ENCODE assay signal across 26 cellular contexts in genomic region chr5:1401681-1402096, GRCh38. TPM values are rescaled to one million over a fixed set of nuclear protein-coding genes. Genes with fewer than 3 reads are reported as not detected.
A peak's percentile ranks its signal among the peaks of the same experiment; 100 is the strongest.
DNase-seq lines count a peak whose midpoint lies in the region; ATAC-seq, FAIRE-seq and TF ChIP-seq lines count a peak whose summit lies in the region.
"Had no signal": no experiment of that assay in that cellular context is flagged by ENCODE, and none has a peak within 500 bp of the region (broad histone marks: within the 10 kb centered on the region; RNA-seq: fewer than 3 reads in every experiment).

No MANE protein-coding gene starts in this region.

- H3K9me3 ChIP-seq in MG63 (peaks cover 12% of the 10 kb centered on the region), MM.1S (replicated peaks; ENCODE audit: insufficient read depth, low read length) (no peaks in the 10 kb centered on the region)
- no peaks in the 10 kb centered on the region for H3K9me3 ChIP-seq in naive thymus-derived CD4-positive, alpha-beta T cell (ENCODE audit: control insufficient read depth in 2 of 3, low read length in 3 of 3)
- H3K9me3 ChIP-seq: upper lobe of right lung had no signal

- H3K27me3 ChIP-seq in MG63 (peaks cover 75% of the 10 kb centered on the region), H7 (ENCODE audit: control insufficient read depth, insufficient read depth, low read length) (no peaks in the 10 kb centered on the region), MM.1S (replicated peaks; ENCODE audit: insufficient read depth, low read length) (peaks cover 92% of the 10 kb centered on the region)
- no peaks in the 10 kb centered on the region for H3K27me3 ChIP-seq in naive thymus-derived CD4-positive, alpha-beta T cell (ENCODE audit: control insufficient read depth in 2 of 2, insufficient read depth in 2 of 2, low read length in 2 of 2)

- H3K4me3 Mint-ChIP-seq in naive thymus-derived CD4-positive, alpha-beta T cell: no peak overlapping the region
- H3K4me3 Mint-ChIP-seq: activated CD4-positive, alpha-beta memory T cell treated with anti-CD3 and anti-CD28 coated beads for 36 hours; CD4-positive, CD25-positive, alpha-beta regulatory T cell; effector memory CD8-positive, alpha-beta T cell; stimulated activated naive CD8-positive, alpha-beta T cell treated with anti-CD3 and anti-CD28 coated beads, Interleukin-15, amount 100 ng/mL, for 72 hours had no signal

- no peaks in the 10 kb centered on the region for H3K36me3 Mint-ChIP-seq in naive thymus-derived CD4-positive, alpha-beta T cell
- H3K36me3 Mint-ChIP-seq: activated CD4-positive, alpha-beta memory T cell treated with anti-CD3 and anti-CD28 coated beads for 36 hours; CD4-positive, CD25-positive, alpha-beta regulatory T cell had no signal

- CTCF ChIA-PET in naive thymus-derived CD4-positive, alpha-beta T cell (lab: Charles Lee): no interaction called here

- H4K20me1 ChIP-seq in MM.1S (ENCODE audit: insufficient read depth, low read length): no peaks in the 10 kb centered on the region

- H3K9me2 ChIP-seq in MM.1S (replicated peaks; ENCODE audit: insufficient read depth, low read length): no peaks in the 10 kb centered on the region

- H3K27ac ChIP-seq in naive thymus-derived CD4-positive, alpha-beta T cell (ENCODE audit: low read depth, low read length): no peak overlapping the region
- no peak overlapping the region for H3K27ac ChIP-seq in MM.1S (ENCODE audit: low read length)
- H3K27ac ChIP-seq: heart left ventricle, parathyroid adenoma, upper lobe of right lung, WERI-Rb-1 had no signal

- no peak overlapping the region for H3K27ac Mint-ChIP-seq in naive thymus-derived CD4-positive, alpha-beta T cell
- H3K27ac Mint-ChIP-seq: activated CD4-positive, alpha-beta memory T cell treated with anti-CD3 and anti-CD28 coated beads for 36 hours; CD4-positive, CD25-positive, alpha-beta regulatory T cell; effector memory CD8-positive, alpha-beta T cell; stimulated activated naive CD8-positive, alpha-beta T cell treated with anti-CD3 and anti-CD28 coated beads, Interleukin-15, amount 100 ng/mL, for 72 hours had no signal

- no peak for TF ChIP-seq POLR2A in H54 (IDR thresholded peaks at IDR 0.05; ENCODE audit: low read depth, low read length)

- peak; percentile 7 for ATAC-seq in naive thymus-derived CD4-positive, alpha-beta T cell
- ATAC-seq: effector memory CD8-positive, alpha-beta T cell; stimulated activated naive CD8-positive, alpha-beta T cell treated with anti-CD3 and anti-CD28 coated beads, Interleukin-15, amount 100 ng/mL, for 72 hours; upper lobe of right lung had no signal

- no peaks in the 10 kb centered on the region for H3K4me1 Mint-ChIP-seq in naive thymus-derived CD4-positive, alpha-beta T cell
- H3K4me1 Mint-ChIP-seq: CD4-positive, CD25-positive, alpha-beta regulatory T cell; stimulated activated naive CD8-positive, alpha-beta T cell treated with anti-CD3 and anti-CD28 coated beads, Interleukin-15, amount 100 ng/mL, for 72 hours had no signal

- no peaks in the 10 kb centered on the region for H3K4me1 ChIP-seq in naive thymus-derived CD4-positive, alpha-beta T cell (ENCODE audit: control insufficient read depth in 2 of 2, insufficient read depth in 2 of 2, low read length in 2 of 2)
- no peaks in the 10 kb centered on the region for H3K4me1 ChIP-seq in MM.1S (ENCODE audit: low read length)
- H3K4me1 ChIP-seq: heart left ventricle, parathyroid adenoma, upper lobe of right lung had no signal

- POLR2A ChIA-PET in naive thymus-derived CD4-positive, alpha-beta T cell (lab: Charles Lee): no interaction called here

- no peak overlapping the region for H3K9ac ChIP-seq in MM.1S (ENCODE audit: low read length)
- H3K9ac ChIP-seq: parathyroid adenoma had no signal

- intact Hi-C loops in naive thymus-derived CD4-positive, alpha-beta T cell (cut with micrococcal nuclease): no loop called here

- TF ChIP-seq CTCF in MM.1S (IDR thresholded peaks at IDR 0.05; ENCODE audit: low read length): no peak

- no peaks in the 10 kb centered on the region for H3F3A ChIP-seq in MM.1S (ENCODE audit: insufficient read depth, low read length)

- H3K9me3 Mint-ChIP-seq in naive thymus-derived CD4-positive, alpha-beta T cell: peaks cover 0 to 5% (median 0%) of the 10 kb centered on the region in 11 donors
- H3K9me3 Mint-ChIP-seq: activated CD4-positive, alpha-beta memory T cell treated with anti-CD3 and anti-CD28 coated beads for 36 hours; effector memory CD8-positive, alpha-beta T cell had no signal

- no peaks in the 10 kb centered on the region for H3K36me3 ChIP-seq in MG63
- H3K36me3 ChIP-seq in naive thymus-derived CD4-positive, alpha-beta T cell (ENCODE audit: control insufficient read depth in 2 of 3, insufficient read depth in 3 of 3, low read length in 3 of 3): no peaks in the 10 kb centered on the region
- no peaks in the 10 kb centered on the region for H3K36me3 ChIP-seq in H7 (replicated peaks; ENCODE audit: control insufficient read depth, insufficient read depth, low read length)
- no peaks in the 10 kb centered on the region for H3K36me3 ChIP-seq in MM.1S (replicated peaks; ENCODE audit: insufficient read depth, low read length)
- H3K36me3 ChIP-seq: heart left ventricle, upper lobe of right lung, WERI-Rb-1 had no signal

- H3K4me3 ChIP-seq in MG63 (no peak overlapping the region), H7 (ENCODE audit: insufficient read depth, low read depth, low read length) (no peak overlapping the region), MM.1S (ENCODE audit: low read length) (no peak overlapping the region)
- no peak overlapping the region for H3K4me3 ChIP-seq in naive thymus-derived CD4-positive, alpha-beta T cell (ENCODE audit: low read length)
- H3K4me3 ChIP-seq: heart left ventricle, upper lobe of right lung had no signal

- H3K4me2 ChIP-seq in MM.1S (ENCODE audit: low read depth, low read length): no peak overlapping the region

- peaks cover 4 to 32% (median 11%) of the 10 kb centered on the region in 5 donors for H3K27me3 Mint-ChIP-seq in naive thymus-derived CD4-positive, alpha-beta T cell

- H3K79me2 ChIP-seq in MM.1S (ENCODE audit: low read length): no peaks in the 10 kb centered on the region
- H3K79me2 ChIP-seq: parathyroid adenoma had no signal

- FAIRE-seq in H54 (lab: Jason Lieb, UNC): no peak
- FAIRE-seq: astrocyte had no signal

- DNase-seq in NCI-H2196 (lab: John Stamatoyannopoulos, UW; ENCODE audit: unreplicated experiment) (peak; percentile 39), NCI-H2196 treated with DMSO at 0.1 percent for 48 hours (lab: John Stamatoyannopoulos, UW; ENCODE audit: unreplicated experiment) (no peak), MG63 (peak; percentile 2), SHP77 treated with DMSO at 0.1 percent for 48 hours (lab: John Stamatoyannopoulos, UW) (peak; percentile 84), H54 (ENCODE audit: insufficient read length, low spot score) (no peak), H7 (no peak), MM.1S (no peak)
- DNase-seq in naive thymus-derived CD4-positive, alpha-beta T cell: no peak
- DNase-seq: activated CD4-positive, alpha-beta memory T cell treated with anti-CD3 and anti-CD28 coated beads for 36 hours; activated naive CD4-positive, alpha-beta T cell treated with anti-CD3 and anti-CD28 coated beads, Interleukin-2, amount 50 U/mL, for 16 hours; activated T-cell treated with anti-CD3 and anti-CD28 coated beads, Interleukin-2, amount 50 U/mL, for 1 hour; CD4-positive, CD25-positive, alpha-beta regulatory T cell; DND-41; effector memory CD8-positive, alpha-beta T cell; Karpas-422; mammary epithelial cell; NCI-H1930; stimulated activated CD4-positive, alpha-beta T cell treated with anti-CD3 and anti-CD28 coated beads, Interleukin-2, amount 100 ng/mL, for 24 hours; stimulated activated naive CD8-positive, alpha-beta T cell treated with anti-CD3 and anti-CD28 coated beads, Interleukin-15, amount 100 ng/mL, for 72 hours; T-helper 2 cell; upper lobe of right lung; WERI-Rb-1 had no signal

- no peak overlapping the region for H2AFZ ChIP-seq in MM.1S (ENCODE audit: low read length)
- H2AFZ ChIP-seq: parathyroid adenoma had no signal

RNA-seq across cellular contexts. Expression of gene SLC6A3, which starts 43.6 kb away (rescaled TPM):
- not detected in 2 replicates for total RNA-seq in MG63 (2014; rRNA removed; shearing (Covaris generic); ENCODE audit: low replicate concordance)
- total RNA-seq in naive thymus-derived CD4-positive, alpha-beta T cell: under 1 TPM in 1 of 5 experiments, not detected in 4; 0.07 TPM
- polyA plus RNA-seq in naive thymus-derived CD4-positive, alpha-beta T cell: not detected
- 0.07 TPM in 2 replicates for total RNA-seq in H7 (2014; rRNA removed; shearing (Covaris generic))
- total RNA-seq: activated CD4-positive, alpha-beta memory T cell treated with anti-CD3 and anti-CD28 coated beads for 36 hours; CD4-positive, CD25-positive, alpha-beta regulatory T cell; H4; mammary epithelial cell had no signal
- polyA plus RNA-seq: mammary epithelial cell had no signal

RNA-seq across cellular contexts. Expression of gene CLPTM1L, which starts 56.8 kb away (rescaled TPM):
- total RNA-seq in MG63 (2014; rRNA removed; shearing (Covaris generic); ENCODE audit: low replicate concordance): 543 and 925 TPM in 2 replicates
- 100 to 1,000 TPM in 1 of 5 experiments, 10 to 100 TPM in 4; 64.9 to 104 (median 71.9) TPM for total RNA-seq in naive thymus-derived CD4-positive, alpha-beta T cell
- polyA plus RNA-seq in naive thymus-derived CD4-positive, alpha-beta T cell: 10 to 100 TPM; 27.7 to 49.3 TPM
- 171 and 173 TPM in 2 replicates for total RNA-seq in H7 (2014; rRNA removed; shearing (Covaris generic))

Comparison
In these comparisons a context has a peak if more than half of its experiments do, and no peak if none do; other contexts are left out.
1. DNase-seq: peak in NCI-H2196 (single experiment), MG63 (single experiment) and SHP77 treated with DMSO at 0.1 percent for 48 hours (single experiment); none in NCI-H2196 treated with DMSO at 0.1 percent for 48 hours (single experiment), naive thymus-derived CD4-positive, alpha-beta T cell (0 of 9), H54 (single experiment), H7 (single experiment) and MM.1S (single experiment).